In the genomic region with DNA sequence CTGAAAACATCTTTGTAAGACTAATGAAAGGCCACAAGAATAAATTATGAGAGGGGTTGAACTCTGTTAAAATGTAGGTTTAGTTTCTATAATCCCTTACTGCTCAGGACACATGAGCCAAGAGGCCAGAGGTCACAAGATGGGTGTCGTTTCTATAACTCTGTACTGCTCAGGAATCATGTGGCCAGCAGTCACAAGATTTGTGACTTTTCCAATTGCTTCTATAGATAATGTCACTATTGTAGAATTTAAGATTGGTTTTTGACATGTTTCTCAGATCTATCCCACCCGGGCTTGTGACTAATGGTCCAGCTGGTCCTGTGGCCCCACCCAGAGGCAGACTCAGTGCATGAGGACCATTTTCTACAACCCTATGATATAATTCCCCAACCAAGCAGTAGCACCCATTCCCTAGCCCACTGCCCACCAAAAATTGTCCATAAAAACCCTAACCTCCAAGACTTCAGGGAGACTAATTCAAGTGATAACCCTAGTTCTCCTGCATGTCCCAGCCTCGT, we compare ENCODE assay signal across 13 cellular contexts.
"Had no signal": no experiment of that assay in that cellular context is flagged by ENCODE, and none has a peak within 500 bp of the region (broad histone marks: within the 10 kb centered on the region; RNA-seq: fewer than 3 reads in every experiment).

No MANE protein-coding gene starts in this region.

- H3K36me3 ChIP-seq: ascending aorta, cardiac muscle cell, prostate gland, uterus had no signal

- ATAC-seq: activated T-cell treated with anti-CD3 and anti-CD28 coated beads, Interleukin-2, amount 50 U/mL, for 4 hours; sciatic nerve had no signal

- H3K9me3 ChIP-seq: ascending aorta, prostate gland, uterus had no signal

- H3K4me3 ChIP-seq: ascending aorta, cardiac muscle cell, coronary artery, prostate gland, uterus had no signal

- H3K27me3 ChIP-seq: ascending aorta, cardiac muscle cell, uterus had no signal

- H3K27ac ChIP-seq: ascending aorta, cardiac muscle cell, coronary artery, prostate gland, uterus had no signal

- H3K4me1 ChIP-seq: ascending aorta, prostate gland, uterus had no signal

- DNase-seq: activated CD4-positive, alpha-beta memory T cell treated with anti-CD3 and anti-CD28 coated beads for 36 hours; activated CD4-positive, CD25-positive, alpha-beta regulatory T cell treated with anti-CD3 and anti-CD28 coated beads, Interleukin-2, amount 50 U/mL, for 72 hours; activated gamma-delta T cell treated with Interleukin-2 at 50 U/mL for 16 hours; activated T-cell treated with anti-CD3 and anti-CD28 coated beads, Interleukin-2, amount 50 U/mL, for 4 hours; effector CD8-positive, alpha-beta T cell; stimulated activated CD4-positive, alpha-beta T cell treated with anti-CD3 and anti-CD28 coated beads, Interleukin-2, amount 100 ng/mL, for 48 hours; stimulated activated naive CD4-positive, alpha-beta T cell treated with Interleukin-2 at 50 U/mL for 16 hours; uterus had no signal
